In genomic region chr2:98757904-98758421, GRCh38 we compare ENCODE assay signal across 8 cellular contexts. TPM values are rescaled to one million over a fixed set of nuclear protein-coding genes. Genes with fewer than 3 reads are reported as not detected.
DNase-seq lines count a peak whose midpoint lies in the region; ATAC-seq, FAIRE-seq and TF ChIP-seq lines count a peak whose summit lies in the region.

No MANE protein-coding gene starts in this region.

- H3K4ac ChIP-seq in H1 (replicated peaks; ENCODE audit: insufficient read length, low read depth, low read length), result no peak overlapping the region

- 1 to 2% methylated on average over 9 of the region's 9 CpGs for WGBS in GM23248 (ENCODE audit: low coverage in 1 of 2, low lambda C conversion rate in 2 of 2, missing lambda C conversion rate in 2 of 2), 2 experiments
- WGBS in H1 (ENCODE audit: extremely low coverage in 1 of 2, insufficient coverage in 1 of 2, insufficient read length in 1 of 2, insufficient replicate concordance in 2 of 2, low coverage in 1 of 2, low lambda C conversion rate in 2 of 2, missing lambda C conversion rate in 1 of 2), 2 experiments, result 86% methylated on average over 9 of the region's 9 CpGs; no CpG with 5 or more reads in 1 of the 2 experiments

- H3K36me3 Mint-ChIP-seq in activated CD4-positive, alpha-beta T cell treated with anti-CD3 and anti-CD28 coated beads, Interleukin-2, amount 10 ng/mL, durations not matched to agents 24 days and 14 days (ENCODE audit: low read depth), result peaks cover 6% of the 10 kb centered on the region
- H3K36me3 Mint-ChIP-seq in natural killer cell treated with Interleukin-12 subunit alpha and Interleukin-12 subunit beta and Interleukin-15 and Interleukin-18, amount 100 ng/mL, for 72 hours, result no peaks in the 10 kb centered on the region

- H3K14ac ChIP-seq in H1 (ENCODE audit: insufficient read length), result no peak overlapping the region

- no peak for TF ChIP-seq POLR2A in H1 (IDR thresholded peaks at IDR 0.05; ENCODE audit: control extremely low read depth in 1 of 2, low read depth in 2 of 2, low read length in 2 of 2)

- H3K56ac ChIP-seq in H1 (replicated peaks; ENCODE audit: insufficient read length, low read depth, low read length), result no peak overlapping the region

- peak overlapping the region; percentile 42 for H3K4me2 ChIP-seq in GM23248 (ENCODE audit: unreplicated experiment)
- no peak overlapping the region for H3K4me2 ChIP-seq in H1 (ENCODE audit: insufficient read depth in 1 of 2, low read depth in 2 of 2, low read length in 2 of 2)

- H2AFZ ChIP-seq in GM23248 (no peak overlapping the region), H1 (ENCODE audit: low read length) (no peak overlapping the region)

- H3K27me3 ChIP-seq in GM06990 (replicated peaks; ENCODE audit: control insufficient read depth, insufficient read depth, low read length) (no peaks in the 10 kb centered on the region), GM23248 (replicated peaks; ENCODE audit: insufficient read depth) (peaks cover 30% of the 10 kb centered on the region), MG63 (no peaks in the 10 kb centered on the region), H1 (replicated peaks in 1 of 4; ENCODE audit: control insufficient read depth in 3 of 4, extremely low read depth in 1 of 4, insufficient read depth in 3 of 4, low read length in 3 of 4) (no peaks in the 10 kb centered on the region)

- no peak for FAIRE-seq in H1 (lab: Jason Lieb, UNC)

- peak overlapping the region; percentile 48; the same call in 1 of the 2 replicates for H3K18ac ChIP-seq in H1 (ENCODE audit: extremely low read depth, low read length)

- DNase-seq in GM06990 (ENCODE audit: extremely low read depth, insufficient read length) (peak; percentile 73), GM23248 (peak; percentile 95), MG63 (peak; percentile 93), H1 (ENCODE audit: low read depth in 1 of 2, low spot score in 2 of 2) (no peak), NCI-H510A (lab: John Stamatoyannopoulos, UW) (no peak), cerebellar nuclear complex (lab: John Stamatoyannopoulos, UW) (no peak)
- DNase-seq in activated CD4-positive, alpha-beta T cell treated with anti-CD3 and anti-CD28 coated beads, Interleukin-2, amount 10 ng/mL, durations not matched to agents 24 days and 14 days, result peak; percentile 86
- no peak for DNase-seq in natural killer cell treated with Interleukin-12 subunit alpha and Interleukin-12 subunit beta and Interleukin-15 and Interleukin-18, amount 100 ng/mL, for 72 hours (ENCODE audit: low spot score)

- no peaks in the 10 kb centered on the region for H3K36me3 ChIP-seq in GM06990 (ENCODE audit: control insufficient read depth, insufficient read depth, low read length)
- H3K36me3 ChIP-seq in GM23248 (ENCODE audit: low read depth), result no peaks in the 10 kb centered on the region
- H3K36me3 ChIP-seq in MG63, result no peaks in the 10 kb centered on the region
- H3K36me3 ChIP-seq in H1 (ENCODE audit: control insufficient read depth in 2 of 4, insufficient read depth in 4 of 4, low read length in 3 of 4), result no peaks in the 10 kb centered on the region

- no peaks in the 10 kb centered on the region for H3K23me2 ChIP-seq in H1 (ENCODE audit: low read depth, low read length)

- H2BK15ac ChIP-seq in H1 (ENCODE audit: low read length), result no peak overlapping the region

- H3K4me3 Mint-ChIP-seq in activated CD4-positive, alpha-beta T cell treated with anti-CD3 and anti-CD28 coated beads, Interleukin-2, amount 10 ng/mL, durations not matched to agents 24 days and 14 days, result peak overlapping the region; percentile 78
- peak overlapping the region; percentile 76 for H3K4me3 Mint-ChIP-seq in natural killer cell treated with Interleukin-12 subunit alpha and Interleukin-12 subunit beta and Interleukin-15 and Interleukin-18, amount 100 ng/mL, for 72 hours

- H3K9me3 Mint-ChIP-seq in activated CD4-positive, alpha-beta T cell treated with anti-CD3 and anti-CD28 coated beads, Interleukin-2, amount 10 ng/mL, durations not matched to agents 24 days and 14 days, result peaks cover 7% of the 10 kb centered on the region
- no peaks in the 10 kb centered on the region for H3K9me3 Mint-ChIP-seq in natural killer cell treated with Interleukin-12 subunit alpha and Interleukin-12 subunit beta and Interleukin-15 and Interleukin-18, amount 100 ng/mL, for 72 hours

- no peak overlapping the region for H2AK5ac ChIP-seq in H1 (ENCODE audit: low read depth, low read length)

- no peaks in the 10 kb centered on the region for H3K79me1 ChIP-seq in H1 (ENCODE audit: low read depth, low read length)

- peak; percentile 82 to 84 for ATAC-seq in natural killer cell treated with Interleukin-12 subunit alpha and Interleukin-12 subunit beta and Interleukin-15 and Interleukin-18, amount 100 ng/mL, for 72 hours

- H3K9ac ChIP-seq in GM23248 (no peak overlapping the region), H1 (replicated peaks in 1 of 4; ENCODE audit: extremely low read depth in 1 of 4, low read depth in 3 of 4, low read length in 3 of 4) (no peak overlapping the region)

- H3F3A ChIP-seq in GM23248 (ENCODE audit: insufficient read depth), result peaks cover 6% of the 10 kb centered on the region; the same call in 1 of the 2 replicates

- H3K4me1 Mint-ChIP-seq in activated CD4-positive, alpha-beta T cell treated with anti-CD3 and anti-CD28 coated beads, Interleukin-2, amount 10 ng/mL, durations not matched to agents 24 days and 14 days, result peaks cover 54% of the 10 kb centered on the region
- H3K4me1 Mint-ChIP-seq in natural killer cell treated with Interleukin-12 subunit alpha and Interleukin-12 subunit beta and Interleukin-15 and Interleukin-18, amount 100 ng/mL, for 72 hours (ENCODE audit: low read depth in 2 of 2), result peaks cover 20 to 30% of the 10 kb centered on the region in 2 donors

- H3K9me3 ChIP-seq in GM23248 (ENCODE audit: low read depth) (no peaks in the 10 kb centered on the region), MG63 (no peaks in the 10 kb centered on the region), H1 (ENCODE audit: insufficient read depth in 2 of 2, low read depth in 1 of 2, low read length in 1 of 2) (no peaks in the 10 kb centered on the region)

- TF ChIP-seq CTCF in GM06990 (IDR thresholded peaks at IDR 0.05; ENCODE audit: insufficient read depth, low read length, poor library complexity, severe bottlenecking) (no peak), H1 (IDR thresholded peaks at IDR 0.05; ENCODE audit: control extremely low read depth in 1 of 3, insufficient read depth in 1 of 3, low read depth in 1 of 3, low read length in 3 of 3) (no peak)

- no peaks in the 10 kb centered on the region for H4K20me1 ChIP-seq in GM23248 (ENCODE audit: insufficient read depth)
- no peaks in the 10 kb centered on the region for H4K20me1 ChIP-seq in H1 (replicated peaks in 1 of 2; ENCODE audit: control insufficient read depth in 1 of 2, insufficient read depth in 2 of 2, low read length in 2 of 2)

- no peak overlapping the region for H2BK5ac ChIP-seq in H1 (ENCODE audit: low read depth, low read length)

- H4K91ac ChIP-seq in H1 (replicated peaks; ENCODE audit: insufficient read length, low read length), result no peak overlapping the region

- no peak overlapping the region for H2BK20ac ChIP-seq in H1 (ENCODE audit: low read length)

- H3K27ac Mint-ChIP-seq in activated CD4-positive, alpha-beta T cell treated with anti-CD3 and anti-CD28 coated beads, Interleukin-2, amount 10 ng/mL, durations not matched to agents 24 days and 14 days, result peak overlapping the region; percentile 94
- peak overlapping the region; percentile 79 to 87 for H3K27ac Mint-ChIP-seq in natural killer cell treated with Interleukin-12 subunit alpha and Interleukin-12 subunit beta and Interleukin-15 and Interleukin-18, amount 100 ng/mL, for 72 hours

- no peak for TF ChIP-seq RAD21 in H1 (IDR thresholded peaks at IDR 0.05 in 1 of 2, conservative IDR thresholded peaks at IDR 0.05 in 1 of 2; ENCODE audit: low read depth in 2 of 2, low read length in 2 of 2)

- in situ Hi-C loops in GM23248 (cut with MboI), result no loop called here

- H3K4me3 ChIP-seq in GM06990 (replicated peaks; ENCODE audit: low read depth, low read length), result no peak overlapping the region
- 0 out of 2 replicates have a peak overlapping the region, but pooled peaks have one; percentile 2 for H3K4me3 ChIP-seq in GM23248
- no peak overlapping the region for H3K4me3 ChIP-seq in MG63
- no peak overlapping the region for H3K4me3 ChIP-seq in H1 (ENCODE audit: extremely low read depth in 1 of 4, insufficient read depth in 2 of 4, low read depth in 3 of 4, low read length in 4 of 4)

- CTCF ChIA-PET in H1 (lab: Charles Lee; ENCODE audit: partially characterized antibody), result no interaction called here

- H4K5ac ChIP-seq in H1 (ENCODE audit: insufficient read length, low read depth, low read length), result no peak overlapping the region

- H3K23ac ChIP-seq in H1 (ENCODE audit: insufficient read length), result no peak overlapping the region

- no peak for TF ChIP-seq EP300 in H1 (IDR thresholded peaks at IDR 0.05; ENCODE audit: borderline replicate concordance in 1 of 2, low read depth in 2 of 2, low read length in 2 of 2)

- intact Hi-C loops in activated CD4-positive, alpha-beta T cell treated with anti-CD3 and anti-CD28 coated beads, Interleukin-2, amount 10 ng/mL, durations not matched to agents 24 days and 14 days (cut with micrococcal nuclease), result loop anchor here (1.0 kb wide), 1 partner anchor 8 kb away; no protein-coding TSS in a partner anchor

- POLR2A ChIA-PET in H1 (lab: Charles Lee; ENCODE audit: partially characterized antibody), result no interaction called here

- H3K9me2 ChIP-seq in GM23248 (ENCODE audit: insufficient read depth), result no peaks in the 10 kb centered on the region

- peaks cover 11% of the 10 kb centered on the region for H3K4me1 ChIP-seq in GM23248 (ENCODE audit: insufficient read depth)
- no peaks in the 10 kb centered on the region for H3K4me1 ChIP-seq in H1 (replicated peaks in 1 of 4; ENCODE audit: control insufficient read depth in 3 of 4, insufficient read depth in 4 of 4, low read length in 3 of 4)

- no peaks in the 10 kb centered on the region for H3K79me2 ChIP-seq in GM23248 (ENCODE audit: insufficient read depth)
- H3K79me2 ChIP-seq in H1 (ENCODE audit: control insufficient read depth in 1 of 2, insufficient read depth in 2 of 2, low read length in 2 of 2), result no peaks in the 10 kb centered on the region

- no peaks in the 10 kb centered on the region for H3K27me3 Mint-ChIP-seq in activated CD4-positive, alpha-beta T cell treated with anti-CD3 and anti-CD28 coated beads, Interleukin-2, amount 10 ng/mL, durations not matched to agents 24 days and 14 days
- peaks cover 0 to 5% of the 10 kb centered on the region in 2 donors for H3K27me3 Mint-ChIP-seq in natural killer cell treated with Interleukin-12 subunit alpha and Interleukin-12 subunit beta and Interleukin-15 and Interleukin-18, amount 100 ng/mL, for 72 hours

- no peak overlapping the region for H2BK12ac ChIP-seq in H1 (ENCODE audit: low read depth, low read length)

- no peak overlapping the region for H2BK120ac ChIP-seq in H1 (replicated peaks; ENCODE audit: low read depth, low read length)

- H3K27ac ChIP-seq in GM23248 (no peak overlapping the region), H1 (ENCODE audit: low read depth, low read length) (no peak overlapping the region)

- H4K8ac ChIP-seq in H1 (ENCODE audit: extremely low read depth, insufficient read depth, low read length), result no peak overlapping the region

RNA-seq across cellular contexts. Expression of gene MGAT4A, which starts 27.0 kb away (rescaled TPM):
- total RNA-seq in GM23248 (2014; rRNA removed; shearing (Covaris generic)), result under 0.01 TPM in 1 of 2 replicates, not detected in the other
- polyA plus RNA-seq in GM23248 (2016; fragmentation: Nextera tagmentation; extraction: Ambion mirVana), result not detected in 2 replicates
- total RNA-seq in MG63 (2014; rRNA removed; shearing (Covaris generic); ENCODE audit: low replicate concordance), result 0.89 and 2.2 TPM in 2 replicates
- total RNA-seq in activated CD4-positive, alpha-beta T cell treated with anti-CD3 and anti-CD28 coated beads, Interleukin-2, amount 10 ng/mL, durations not matched to agents 24 days and 14 days, result 48.8 and 49.2 TPM in 2 replicates
- total RNA-seq in H1 (2021; fragmentation: NEBNext Ultra II Directional; extraction: Animal tissue kit (Norgen Biotek cat#: 25700)), result 7.3 and 7.7 TPM in 2 replicates
- polyA plus RNA-seq in H1 (2011; rRNA removed), result 0.88 and 1.4 TPM in 2 replicates
- 1.1 TPM for polyA plus RNA-seq in H1 (2011; cell fraction: cytosol; rRNA removed)
- polyA plus RNA-seq in H1 (2011; cell fraction: nucleus; rRNA removed), result 0.77 TPM
- polyA plus RNA-seq in H1 (2012, experiment 1 of 2), result 2.2 to 4.4 TPM (median 2.8 TPM) in 4 replicates
- 0.76 TPM for polyA plus RNA-seq in H1 (2012, experiment 2 of 2)
- polyA plus RNA-seq in H1 (2013, experiment 1 of 2), result 2.2 TPM
- polyA plus RNA-seq in H1 (2013, experiment 2 of 2), result 2.3 TPM
- polyA minus RNA-seq in H1 (2011; rRNA and poly(A)+ RNA removed), result 2.8 and 3.1 TPM in 2 replicates
- polyA minus RNA-seq in H1 (2011; cell fraction: cytosol; rRNA and poly(A)+ RNA removed), result 0.95 TPM
- polyA minus RNA-seq in H1 (2011; cell fraction: nucleus; rRNA and poly(A)+ RNA removed), result 4.7 TPM
- total RNA-seq in natural killer cell treated with Interleukin-12 subunit alpha and Interleukin-12 subunit beta and Interleukin-15 and Interleukin-18, amount 100 ng/mL, for 72 hours, result 10 to 100 TPM; 23.1 to 25.0 TPM

Comparison
In these comparisons a context has a peak if more than half of its experiments do, and no peak if none do; other contexts are left out.
1. DNase-seq: peak in GM06990 (single experiment), GM23248 (single experiment), MG63 (single experiment) and activated CD4-positive, alpha-beta T cell treated with anti-CD3 and anti-CD28 coated beads, Interleukin-2, amount 10 ng/mL, durations not matched to agents 24 days and 14 days (single experiment); none in H1 (0 of 2), natural killer cell treated with Interleukin-12 subunit alpha and Interleukin-12 subunit beta and Interleukin-15 and Interleukin-18, amount 100 ng/mL, for 72 hours (single experiment), NCI-H510A (single experiment) and cerebellar nuclear complex (0 of 2).